ENCODE assay signal across 19 cellular contexts in genomic region chr3:185696039-185696438, GRCh38.
"Had no signal": no experiment of that assay in that cellular context is flagged by ENCODE, and none has a peak within 500 bp of the region (broad histone marks: within the 10 kb centered on the region; RNA-seq: fewer than 3 reads in every experiment).

No MANE protein-coding gene starts in this region.

- DNase-seq: activated CD4-positive, alpha-beta T cell treated with anti-CD3 and anti-CD28 coated beads, Interleukin-2, amount 50 U/mL, for 48 hours; activated CD8-positive, alpha-beta memory T cell treated with anti-CD3 and anti-CD28 coated beads, Interleukin-2, amount 10 ng/mL, durations not matched to agents 7 days and 5 days; activated naive CD4-positive, alpha-beta T cell treated with anti-CD3 and anti-CD28 coated beads for 36 hours; activated naive CD8-positive, alpha-beta T cell treated with anti-CD3 and anti-CD28 coated beads, Interleukin-2, amount 50 U/mL, for 24 hours; activated T-cell treated with anti-CD3 and anti-CD28 coated beads, Interleukin-2, amount 50 U/mL, for 1 hour; aorta; dermis blood vessel endothelial cell; effector memory CD8-positive, alpha-beta T cell; hippocampal formation; mucosa of descending colon; naive thymus-derived CD4-positive, alpha-beta T cell; right cardiac atrium; stimulated activated CD4-positive, alpha-beta T cell treated with anti-CD3 and anti-CD28 coated beads, Interleukin-4, amount 100 ng/mL, for 24 hours; stimulated activated naive CD4-positive, alpha-beta T cell; T1000; tibial artery had no signal

- H3K4me3 ChIP-seq: mucosa of descending colon, skin epidermis, tibial artery had no signal

- ATAC-seq: activated CD8-positive, alpha-beta memory T cell treated with anti-CD3 and anti-CD28 coated beads, Interleukin-2, amount 10 ng/mL, durations not matched to agents 7 days and 5 days; activated naive CD8-positive, alpha-beta T cell treated with anti-CD3 and anti-CD28 coated beads, Interleukin-2, amount 50 U/mL, for 24 hours; effector memory CD8-positive, alpha-beta T cell; left lobe of liver; mucosa of descending colon; naive thymus-derived CD4-positive, alpha-beta T cell; right cardiac atrium had no signal

- H3K36me3 ChIP-seq: neutrophil, tibial artery had no signal

- H3K27ac ChIP-seq: neutrophil, skin epidermis, tibial artery had no signal

- H3K27me3 ChIP-seq: neutrophil, tibial artery had no signal

- H3K4me1 ChIP-seq: tibial artery had no signal

- H3K9me3 ChIP-seq: mucosa of descending colon, neutrophil, tibial artery had no signal
